Comparison of ENCODE assay signal across 10 cellular contexts in the genomic region with DNA sequence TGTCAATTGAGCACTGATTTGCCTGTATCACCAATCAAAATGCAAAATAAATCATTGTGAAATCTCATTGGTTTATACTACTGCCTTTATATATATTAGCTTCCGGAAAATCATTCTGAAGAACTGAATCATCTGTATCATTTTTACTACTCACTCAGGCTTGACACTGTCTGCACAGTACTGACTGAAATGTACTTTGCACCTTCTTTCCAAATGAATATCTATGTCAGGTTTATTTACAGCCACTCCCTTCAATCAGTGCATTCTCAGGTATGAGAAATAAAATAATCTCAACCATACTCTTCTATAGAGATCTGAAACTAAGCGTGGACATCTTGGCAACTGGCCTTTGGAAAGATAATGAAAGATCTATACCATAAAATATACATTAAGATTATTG. TPM values are rescaled to one million over a fixed set of nuclear protein-coding genes. Genes with fewer than 3 reads are reported as not detected.
"Had no signal": no experiment of that assay in that cellular context is flagged by ENCODE, and none has a peak within 500 bp of the region (broad histone marks: within the 10 kb centered on the region; RNA-seq: fewer than 3 reads in every experiment).

No MANE protein-coding gene starts in this region.

- H3K9me3 ChIP-seq: left lung, neutrophil, spleen had no signal

- DNase-seq: activated naive CD4-positive, alpha-beta T cell treated with anti-CD3 and anti-CD28 coated beads, Interleukin-2, amount 50 U/mL, for 16 hours; central memory CD4-positive, alpha-beta T cell; left lung; right cardiac atrium; spleen; stimulated activated CD4-positive, alpha-beta T cell treated with anti-CD3 and anti-CD28 coated beads, Interleukin-1b, Interleukin-23, amount 100 ng/mL, for 48 hours had no signal

- H3K27ac ChIP-seq: left lung, neutrophil, spleen had no signal

- ATAC-seq: activated CD4-positive, CD25-positive, alpha-beta regulatory T cell treated with anti-CD3 and anti-CD28 coated beads, Interleukin-2, amount 50 U/mL, for 24 hours; right cardiac atrium; stimulated activated memory B cell treated with anti-CD40 and anti-IgM and Interleukin-4, amounts not matched to agents 10 μg/mL and 1 μg/mL and 100 μg/mL, for 72 hours had no signal

- H3K36me3 ChIP-seq: left lung, neutrophil, spleen had no signal

RNA-seq across cellular contexts. Expression of a gene that starts 2.7 kb away (rescaled TPM):
- total RNA-seq: T-helper 2 cell treated with Interferon-gamma antibody and Interleukin-4, amounts not matched to agents 100 ng/mL and 5 ng/mL, for 36 hours had no signal
- polyA plus RNA-seq: right cardiac atrium had no signal
